25 cellular contexts compared by ENCODE assay signal in the genomic region with DNA sequence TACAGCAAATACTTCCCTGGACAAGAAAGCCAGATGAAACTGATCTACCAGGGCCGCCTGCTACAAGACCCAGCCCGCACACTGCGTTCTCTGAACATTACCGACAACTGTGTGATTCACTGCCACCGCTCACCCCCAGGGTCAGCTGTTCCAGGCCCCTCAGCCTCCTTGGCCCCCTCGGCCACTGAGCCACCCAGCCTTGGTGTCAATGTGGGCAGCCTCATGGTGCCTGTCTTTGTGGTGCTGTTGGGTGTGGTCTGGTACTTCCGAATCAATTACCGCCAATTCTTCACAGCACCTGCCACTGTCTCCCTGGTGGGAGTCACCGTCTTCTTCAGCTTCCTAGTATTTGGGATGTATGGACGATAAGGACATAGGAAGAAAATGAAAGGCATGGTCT. TPM values are rescaled to one million over a fixed set of nuclear protein-coding genes. Genes with fewer than 3 reads are reported as not detected.
DNase-seq lines count a peak whose midpoint lies in the region; ATAC-seq and TF ChIP-seq lines count a peak whose summit lies in the region.
"Had no signal": no experiment of that assay in that cellular context is flagged by ENCODE, and none has a peak within 500 bp of the region (broad histone marks: within the 10 kb centered on the region; RNA-seq: fewer than 3 reads in every experiment).

No MANE protein-coding gene starts in this region.

- no peak overlapping the region for H2AFZ ChIP-seq in neural progenitor cell (replicated peaks)

- H3K4me3 Mint-ChIP-seq in activated CD8-positive, alpha-beta T cell treated with anti-CD3 and anti-CD28 coated beads for 36 hours, result no peak overlapping the region
- no peak overlapping the region for H3K4me3 Mint-ChIP-seq in activated CD8-positive, alpha-beta T cell treated with anti-CD3 and anti-CD28 coated beads, Interleukin-2, amount 10 ng/mL, durations not matched to agents 7 days and 5 days
- H3K4me3 Mint-ChIP-seq in brain (peak overlapping the region; percentile 28 to 85 (median 51)), neural progenitor cell (peak overlapping the region; percentile 21)
- H3K4me3 Mint-ChIP-seq: CD14-positive monocyte had no signal

- intact Hi-C loops in activated CD8-positive, alpha-beta T cell treated with anti-CD3 and anti-CD28 coated beads for 36 hours (cut with micrococcal nuclease), result no loop called here

- peak overlapping the region; percentile 18 for H3K27ac Mint-ChIP-seq in activated CD8-positive, alpha-beta T cell treated with anti-CD3 and anti-CD28 coated beads for 36 hours
- H3K27ac Mint-ChIP-seq in activated CD8-positive, alpha-beta T cell treated with anti-CD3 and anti-CD28 coated beads, Interleukin-2, amount 10 ng/mL, durations not matched to agents 7 days and 5 days, result no peak overlapping the region
- H3K27ac Mint-ChIP-seq in brain (peak overlapping the region; percentile 51 to 97 (median 78)), neural progenitor cell (no peak overlapping the region)

- H3K9ac ChIP-seq in neural progenitor cell, result no peak overlapping the region

- peaks cover 6% of the 10 kb centered on the region for H4K20me1 ChIP-seq in neural progenitor cell (ENCODE audit: low read depth)

- peaks cover 25% of the 10 kb centered on the region for H3K79me2 ChIP-seq in neural progenitor cell (ENCODE audit: low read depth)

- H3K4me1 ChIP-seq in neural progenitor cell, result peaks cover 8% of the 10 kb centered on the region

- no peak for ATAC-seq in activated CD8-positive, alpha-beta T cell treated with anti-CD3 and anti-CD28 coated beads for 36 hours
- ATAC-seq in activated CD8-positive, alpha-beta T cell treated with anti-CD3 and anti-CD28 coated beads, Interleukin-2, amount 10 ng/mL, durations not matched to agents 7 days and 5 days, result no peak
- ATAC-seq in GM18519 (IDR thresholded peaks at IDR 0.05; ENCODE audit: low FRiP score, unreplicated experiment), result no peak
- ATAC-seq in GM19324 (IDR thresholded peaks at IDR 0.05; ENCODE audit: low FRiP score, unreplicated experiment), result no peak
- ATAC-seq: foreskin keratinocyte had no signal

- H3K27me3 ChIP-seq in neural progenitor cell, result no peaks in the 10 kb centered on the region
- H3K27me3 ChIP-seq: adrenal gland, foreskin keratinocyte, SJSA1, spleen, vagina had no signal

- no peak for DNase-seq in activated CD8-positive, alpha-beta T cell treated with anti-CD3 and anti-CD28 coated beads for 36 hours
- DNase-seq in activated CD8-positive, alpha-beta T cell treated with anti-CD3 and anti-CD28 coated beads, Interleukin-2, amount 10 ng/mL, durations not matched to agents 7 days and 5 days, result no peak
- DNase-seq in RWPE1 (ENCODE audit: low spot score) (no peak), neural progenitor cell (ENCODE audit: low spot score) (no peak), COLO829 (ENCODE audit: low spot score) (no peak)
- DNase-seq: ACHN, dermis blood vessel endothelial cell, foreskin keratinocyte, GF-D8, kidney, NCI-H1417, NCI-H2171 treated with DMSO at 0.1 percent for 48 hours, NCI-H774, spleen had no signal

- POLR2A ChIA-PET in activated CD8-positive, alpha-beta T cell treated with anti-CD3 and anti-CD28 coated beads for 36 hours (lab: Charles Lee), result interaction anchor here (0.6 to 1.6 kb wide), 4 partner anchors 9 to 146 kb away, joined by 3 to 4 read pairs (median 3); no protein-coding TSS in a partner anchor
- POLR2A ChIA-PET in activated CD8-positive, alpha-beta T cell treated with anti-CD3 and anti-CD28 coated beads, Interleukin-2, amount 10 ng/mL, durations not matched to agents 7 days and 5 days (lab: Charles Lee), result interaction anchor here (0.9 to 1.3 kb wide), 2 partner anchors 9 to 130 kb away, joined by 3 to 5 read pairs; no protein-coding TSS in a partner anchor
- POLR2A ChIA-PET in RWPE1 (lab: Yijun Ruan, JAX; ENCODE audit: low non-redundant PET), result no interaction called here

- H3K36me3 Mint-ChIP-seq in activated CD8-positive, alpha-beta T cell treated with anti-CD3 and anti-CD28 coated beads for 36 hours (ENCODE audit: low read depth), result peaks cover 25% of the 10 kb centered on the region
- H3K36me3 Mint-ChIP-seq in activated CD8-positive, alpha-beta T cell treated with anti-CD3 and anti-CD28 coated beads, Interleukin-2, amount 10 ng/mL, durations not matched to agents 7 days and 5 days (ENCODE audit: low read depth), result peaks cover 42% of the 10 kb centered on the region
- H3K36me3 Mint-ChIP-seq in brain, result peaks cover 35% of the 10 kb centered on the region
- H3K36me3 Mint-ChIP-seq in neural progenitor cell, result peaks cover 14% of the 10 kb centered on the region

- TF ChIP-seq CTCF in activated CD8-positive, alpha-beta T cell treated with anti-CD3 and anti-CD28 coated beads for 36 hours (IDR thresholded peaks at IDR 0.05), result no peak
- no peak for TF ChIP-seq CTCF in RWPE1 (conservative IDR thresholded peaks at IDR 0.05; ENCODE audit: low read depth)
- no peak for TF ChIP-seq CTCF in brain (conservative IDR thresholded peaks at IDR 0.05)
- TF ChIP-seq CTCF in neural progenitor cell (IDR thresholded peaks at IDR 0.05), result no peak

- H3K36me3 ChIP-seq in neural progenitor cell, result peaks cover 4% of the 10 kb centered on the region

- no peaks in the 10 kb centered on the region for H3K9me3 ChIP-seq in neural progenitor cell (ENCODE audit: low read depth)
- H3K9me3 ChIP-seq: adrenal gland, HAP-1, SJSA1, spleen, vagina had no signal

- H3K9me3 Mint-ChIP-seq in activated CD8-positive, alpha-beta T cell treated with anti-CD3 and anti-CD28 coated beads for 36 hours, result no peaks in the 10 kb centered on the region
- no peaks in the 10 kb centered on the region for H3K9me3 Mint-ChIP-seq in activated CD8-positive, alpha-beta T cell treated with anti-CD3 and anti-CD28 coated beads, Interleukin-2, amount 10 ng/mL, durations not matched to agents 7 days and 5 days (ENCODE audit: insufficient read depth)
- H3K9me3 Mint-ChIP-seq in brain (no peaks in the 10 kb centered on the region), neural progenitor cell (no peaks in the 10 kb centered on the region)
- H3K9me3 Mint-ChIP-seq: CD14-positive monocyte had no signal

- no peaks in the 10 kb centered on the region for H3K27me3 Mint-ChIP-seq in activated CD8-positive, alpha-beta T cell treated with anti-CD3 and anti-CD28 coated beads for 36 hours
- H3K27me3 Mint-ChIP-seq in activated CD8-positive, alpha-beta T cell treated with anti-CD3 and anti-CD28 coated beads, Interleukin-2, amount 10 ng/mL, durations not matched to agents 7 days and 5 days (ENCODE audit: low read depth), result no peaks in the 10 kb centered on the region
- H3K27me3 Mint-ChIP-seq in brain (peaks cover 9% of the 10 kb centered on the region), neural progenitor cell (ENCODE audit: insufficient read depth, low read depth) (peaks cover 13% of the 10 kb centered on the region)

- peaks cover 16% of the 10 kb centered on the region for H3K4me1 Mint-ChIP-seq in activated CD8-positive, alpha-beta T cell treated with anti-CD3 and anti-CD28 coated beads for 36 hours (ENCODE audit: low read depth)
- H3K4me1 Mint-ChIP-seq in activated CD8-positive, alpha-beta T cell treated with anti-CD3 and anti-CD28 coated beads, Interleukin-2, amount 10 ng/mL, durations not matched to agents 7 days and 5 days (ENCODE audit: low read depth), result peaks cover 20% of the 10 kb centered on the region
- H3K4me1 Mint-ChIP-seq in brain, result peaks cover 56% of the 10 kb centered on the region
- H3K4me1 Mint-ChIP-seq in neural progenitor cell, result peaks cover 24% of the 10 kb centered on the region

- CTCF ChIA-PET in activated CD8-positive, alpha-beta T cell treated with anti-CD3 and anti-CD28 coated beads for 36 hours (lab: Charles Lee), result interaction anchor here (1.2 kb wide), 1 partner anchor 14 kb away, joined by 3 read pairs; no protein-coding TSS in a partner anchor
- CTCF ChIA-PET in activated CD8-positive, alpha-beta T cell treated with anti-CD3 and anti-CD28 coated beads, Interleukin-2, amount 10 ng/mL, durations not matched to agents 7 days and 5 days (lab: Charles Lee), result interaction anchor here (1.9 kb wide), 1 partner anchor 155 kb away, joined by 5 read pairs; no protein-coding TSS in a partner anchor
- CTCF ChIA-PET in RWPE1 (lab: Yijun Ruan, JAX), result no interaction called here

- H3K4me2 ChIP-seq in neural progenitor cell, result no peak overlapping the region

- H3F3A ChIP-seq in neural progenitor cell (ENCODE audit: low read depth), result peaks cover 36% of the 10 kb centered on the region

- H3K4me3 ChIP-seq in neural progenitor cell, result no peak overlapping the region
- H3K4me3 ChIP-seq: adrenal gland, HAP-1, lung, SJSA1, spleen, vagina had no signal

- H3K27ac ChIP-seq in RWPE1 (peak overlapping the region; percentile 85), neural progenitor cell (no peak overlapping the region)
- H3K27ac ChIP-seq: adrenal gland, foreskin keratinocyte, SJSA1, vagina had no signal

RNA-seq across cellular contexts. Expression of gene TMUB2, which starts 3.7 kb away (rescaled TPM):
- 10 to 100 TPM; 17.5 TPM for total RNA-seq in activated CD8-positive, alpha-beta T cell treated with anti-CD3 and anti-CD28 coated beads for 36 hours
- 10 to 100 TPM; 26.7 to 27.9 TPM for total RNA-seq in activated CD8-positive, alpha-beta T cell treated with anti-CD3 and anti-CD28 coated beads, Interleukin-2, amount 10 ng/mL, durations not matched to agents 7 days and 5 days
- polyA plus RNA-seq in brain (ENCODE audit: insufficient read depth, low read depth, low replicate concordance), result 63.5 TPM
- total RNA-seq in neural progenitor cell (ENCODE audit: low replicate concordance), result 16.6 and 26.3 TPM in 2 replicates

RNA-seq across cellular contexts. Expression of gene ATXN7L3, which starts 9.2 kb away (rescaled TPM):
- 10 to 100 TPM; 58.1 to 62.3 TPM for total RNA-seq in activated CD8-positive, alpha-beta T cell treated with anti-CD3 and anti-CD28 coated beads for 36 hours
- total RNA-seq in activated CD8-positive, alpha-beta T cell treated with anti-CD3 and anti-CD28 coated beads, Interleukin-2, amount 10 ng/mL, durations not matched to agents 7 days and 5 days, result 100 to 1,000 TPM; 116 to 120 TPM
- 77.5 TPM for polyA plus RNA-seq in brain (ENCODE audit: insufficient read depth, low read depth, low replicate concordance)
- total RNA-seq in neural progenitor cell (ENCODE audit: low replicate concordance), result 38.9 and 73.6 TPM in 2 replicates

RNA-seq across cellular contexts. Expression of gene ASB16, which starts 20.0 kb away (rescaled TPM):
- under 1 TPM; 0.18 to 0.27 TPM for total RNA-seq in activated CD8-positive, alpha-beta T cell treated with anti-CD3 and anti-CD28 coated beads for 36 hours
- total RNA-seq in activated CD8-positive, alpha-beta T cell treated with anti-CD3 and anti-CD28 coated beads, Interleukin-2, amount 10 ng/mL, durations not matched to agents 7 days and 5 days, result under 1 TPM; 0.26 to 0.42 TPM
- 0.92 TPM for polyA plus RNA-seq in brain (ENCODE audit: insufficient read depth, low read depth, low replicate concordance)
- total RNA-seq in neural progenitor cell (ENCODE audit: low replicate concordance), result not detected in 2 replicates
- total RNA-seq: epithelial cell of proximal tubule, foreskin keratinocyte, SJSA1, vagina had no signal
- polyA plus RNA-seq: CD14-positive monocyte, foreskin keratinocyte, neural cell had no signal

RNA-seq across cellular contexts. Expression of gene UBTF, which starts 29.0 kb away (rescaled TPM):
- 100 to 1,000 TPM; 129 to 135 TPM for total RNA-seq in activated CD8-positive, alpha-beta T cell treated with anti-CD3 and anti-CD28 coated beads for 36 hours
- total RNA-seq in activated CD8-positive, alpha-beta T cell treated with anti-CD3 and anti-CD28 coated beads, Interleukin-2, amount 10 ng/mL, durations not matched to agents 7 days and 5 days, result 100 to 1,000 TPM; 165 to 182 TPM
- polyA plus RNA-seq in brain (ENCODE audit: insufficient read depth, low read depth, low replicate concordance), result 112 TPM
- 23.7 and 32.9 TPM in 2 replicates for total RNA-seq in neural progenitor cell (ENCODE audit: low replicate concordance)

RNA-seq across cellular contexts. Expression of gene HROB, which starts 48.8 kb away (rescaled TPM):
- total RNA-seq in activated CD8-positive, alpha-beta T cell treated with anti-CD3 and anti-CD28 coated beads for 36 hours, result 10 to 100 TPM; 16.8 to 17.9 TPM
- total RNA-seq in activated CD8-positive, alpha-beta T cell treated with anti-CD3 and anti-CD28 coated beads, Interleukin-2, amount 10 ng/mL, durations not matched to agents 7 days and 5 days, result 10 to 100 TPM; 16.4 to 18.0 TPM
- 3.9 TPM for polyA plus RNA-seq in brain (ENCODE audit: insufficient read depth, low read depth, low replicate concordance)
- total RNA-seq in neural progenitor cell (ENCODE audit: low replicate concordance), result 6.5 and 11.0 TPM in 2 replicates

Comparison
In these comparisons a context has a peak if more than half of its experiments do, and no peak if none do; other contexts are left out.
1. H3K27ac Mint-ChIP-seq: peak in activated CD8-positive, alpha-beta T cell treated with anti-CD3 and anti-CD28 coated beads for 36 hours (single experiment) and brain (5 of 5); none in activated CD8-positive, alpha-beta T cell treated with anti-CD3 and anti-CD28 coated beads, Interleukin-2, amount 10 ng/mL, durations not matched to agents 7 days and 5 days (single experiment) and neural progenitor cell (single experiment).
2. H3K4me3 Mint-ChIP-seq: peak in brain (5 of 5) and neural progenitor cell (single experiment); none in activated CD8-positive, alpha-beta T cell treated with anti-CD3 and anti-CD28 coated beads for 36 hours (single experiment) and activated CD8-positive, alpha-beta T cell treated with anti-CD3 and anti-CD28 coated beads, Interleukin-2, amount 10 ng/mL, durations not matched to agents 7 days and 5 days (single experiment).